8 cellular contexts compared by ENCODE assay signal in genomic region chr19:44401108-44401786, GRCh38. TPM values are rescaled to one million over a fixed set of nuclear protein-coding genes. Genes with fewer than 3 reads are reported as not detected.
DNase-seq lines count a peak whose midpoint lies in the region; ATAC-seq and TF ChIP-seq lines count a peak whose summit lies in the region.

TSS of gene ZNF285 (minus strand) at chr19:44401608. CDS start at chr19:44397213, 4,395 bp downstream.

- H3K36me3 ChIP-seq in mucosa of descending colon (ENCODE audit: low read depth), result no peaks in the 10 kb centered on the region

- ATAC-seq in HG02981 (IDR thresholded peaks at IDR 0.05; ENCODE audit: unreplicated experiment), result peak; percentile 74
- peak; percentile 100 for ATAC-seq in mucosa of descending colon
- ATAC-seq in HG03439 (IDR thresholded peaks at IDR 0.05; ENCODE audit: unreplicated experiment), result no peak

- intact Hi-C loops in mucosa of descending colon (cut with DNase I, micrococcal nuclease), result no loop called here

- H3K9me3 ChIP-seq in mucosa of descending colon, result peaks cover 15% of the 10 kb centered on the region

- DNase-seq in Ammon's horn (ENCODE audit: low spot score) (peak; percentile 91), epithelial cell of esophagus (ENCODE audit: low read depth) (peak; percentile 96), mucosa of descending colon (peak; percentile 91 to 93 (median 92)), cortex of kidney (lab: John Stamatoyannopoulos, UW) (no peak)
- DNase-seq in activated CD8-positive, alpha-beta memory T cell treated with anti-CD3 and anti-CD28 coated beads for 24 hours, result peak; percentile 86
- peak; percentile 65 to 73 for DNase-seq in stimulated activated CD8-positive, alpha-beta memory T cell treated with anti-CD3 and anti-CD28 coated beads, Interleukin-15, amount 100 ng/mL, for 48 hours (ENCODE audit: low read depth in 2 of 2)

- no peaks in the 10 kb centered on the region for H3K4me1 ChIP-seq in mucosa of descending colon (ENCODE audit: low read depth)

- H3K4me3 ChIP-seq in epithelial cell of esophagus (ENCODE audit: low read length), result peak within 1 kb of the TSS; percentile 69
- peak within 1 kb of the TSS; percentile 6 for H3K4me3 ChIP-seq in mucosa of descending colon

- TF ChIP-seq CTCF in epithelial cell of esophagus (IDR thresholded peaks at IDR 0.05; ENCODE audit: insufficient read depth, low read depth, low read length, missing control alignments), result no peak
- TF ChIP-seq CTCF in mucosa of descending colon (IDR thresholded peaks at IDR 0.05), result no peak

RNA-seq across cellular contexts. Expression of gene ZNF285, which starts in this region (rescaled TPM):
- total RNA-seq in mucosa of descending colon, result 1 to 10 TPM; 1.3 to 4.4 (median 1.5) TPM
